Comparison of ENCODE assay signal across 8 cellular contexts in genomic region chr13:114063545-114064515, GRCh38.
A peak's percentile ranks its signal among the peaks of the same experiment; 100 is the strongest.
DNase-seq lines count a peak whose midpoint lies in the region; ATAC-seq and TF ChIP-seq lines count a peak whose summit lies in the region.

No MANE protein-coding gene starts in this region.

- H3K27me3 ChIP-seq in right cardiac atrium (ENCODE audit: control insufficient read depth, insufficient read depth): no peaks in the 10 kb centered on the region

- peak; percentile 42 for DNase-seq in AG08395 (ENCODE audit: low spot score)
- DNase-seq in HFF-Myc (ENCODE audit: extremely low read depth, low read depth): peak; percentile 20
- no peak for DNase-seq in activated naive CD8-positive, alpha-beta T cell treated with anti-CD3 and anti-CD28 coated beads, Interleukin-2, amount 50 U/mL, for 24 hours
- peak; percentile 81 to 86 (median 83) for DNase-seq in right cardiac atrium
- DNase-seq in GM10266 (ENCODE audit: extremely low spot score): no peak
- DNase-seq in NCI-H69 (lab: John Stamatoyannopoulos, UW): no peak

- TF ChIP-seq CTCF in HFF-Myc (IDR thresholded peaks at IDR 0.05; ENCODE audit: low read depth, low read length, missing control alignments) (no peak), GM10266 (IDR thresholded peaks at IDR 0.05; ENCODE audit: control insufficient read depth, insufficient read depth, low read depth, missing control alignments) (no peak)

- H3K4me1 Mint-ChIP-seq in activated naive CD8-positive, alpha-beta T cell treated with anti-CD3 and anti-CD28 coated beads, Interleukin-2, amount 50 U/mL, for 24 hours: peaks cover 74% of the 10 kb centered on the region

- no peak for ATAC-seq in activated naive CD8-positive, alpha-beta T cell treated with anti-CD3 and anti-CD28 coated beads, Interleukin-2, amount 50 U/mL, for 24 hours
- ATAC-seq in right cardiac atrium: peak; percentile 8 to 47
- no peak for ATAC-seq in GM18861 (IDR thresholded peaks at IDR 0.05; ENCODE audit: unreplicated experiment)

- H3K4me3 Mint-ChIP-seq in activated naive CD8-positive, alpha-beta T cell treated with anti-CD3 and anti-CD28 coated beads, Interleukin-2, amount 50 U/mL, for 24 hours: peak overlapping the region; percentile 72

- H3K4me1 ChIP-seq in right cardiac atrium (ENCODE audit: control insufficient read depth, insufficient read depth, low read length): peaks cover 4% of the 10 kb centered on the region

- H3K27me3 Mint-ChIP-seq in activated naive CD8-positive, alpha-beta T cell treated with anti-CD3 and anti-CD28 coated beads, Interleukin-2, amount 50 U/mL, for 24 hours: no peaks in the 10 kb centered on the region

- WGBS in right cardiac atrium: 42% methylated on average over 25 of the region's 25 CpGs

- intact Hi-C loops in right cardiac atrium (cut with DNase I): loop anchor here in 1 of 4 donors (10.0 kb wide), 1 partner anchor 61 kb away; no protein-coding TSS in a partner anchor

- H3K4me3 ChIP-seq in HFF-Myc (replicated peaks; ENCODE audit: low read depth, low read length) (peak overlapping the region; percentile 43), right cardiac atrium (ENCODE audit: low read length) (peak overlapping the region; percentile 4), skin epidermis (peak overlapping the region in 5 of 7 experiments; percentile 3 to 29 (median 15))

- no peaks in the 10 kb centered on the region for H3K9me3 Mint-ChIP-seq in activated naive CD8-positive, alpha-beta T cell treated with anti-CD3 and anti-CD28 coated beads, Interleukin-2, amount 50 U/mL, for 24 hours

- H3K9me3 ChIP-seq in right cardiac atrium (ENCODE audit: control insufficient read depth, low read length): no peaks in the 10 kb centered on the region

- peak overlapping the region; percentile 95 for H3K27ac Mint-ChIP-seq in activated naive CD8-positive, alpha-beta T cell treated with anti-CD3 and anti-CD28 coated beads, Interleukin-2, amount 50 U/mL, for 24 hours

- H3K27ac ChIP-seq in right cardiac atrium (ENCODE audit: low read length) (peak overlapping the region; percentile 59), skin epidermis (peak overlapping the region; percentile 44 to 98 (median 93))

- peaks cover 4% of the 10 kb centered on the region for H3K36me3 Mint-ChIP-seq in activated naive CD8-positive, alpha-beta T cell treated with anti-CD3 and anti-CD28 coated beads, Interleukin-2, amount 50 U/mL, for 24 hours (ENCODE audit: low read depth)

Comparison
In these comparisons a context has a peak if more than half of its experiments do, and no peak if none do; other contexts are left out.
1. DNase-seq: peak in AG08395 (single experiment), HFF-Myc (single experiment) and right cardiac atrium (3 of 3); none in activated naive CD8-positive, alpha-beta T cell treated with anti-CD3 and anti-CD28 coated beads, Interleukin-2, amount 50 U/mL, for 24 hours (single experiment), GM10266 (single experiment) and NCI-H69 (single experiment).
2. ATAC-seq: peak in right cardiac atrium (2 of 2); none in activated naive CD8-positive, alpha-beta T cell treated with anti-CD3 and anti-CD28 coated beads, Interleukin-2, amount 50 U/mL, for 24 hours (single experiment) and GM18861 (single experiment).
3. Peak in every context shown above with its lines, with median percentiles within 50 percentile points of each other: H3K4me3 ChIP-seq.